Comparison of ENCODE assay signal across 8 cellular contexts in the genomic region with DNA sequence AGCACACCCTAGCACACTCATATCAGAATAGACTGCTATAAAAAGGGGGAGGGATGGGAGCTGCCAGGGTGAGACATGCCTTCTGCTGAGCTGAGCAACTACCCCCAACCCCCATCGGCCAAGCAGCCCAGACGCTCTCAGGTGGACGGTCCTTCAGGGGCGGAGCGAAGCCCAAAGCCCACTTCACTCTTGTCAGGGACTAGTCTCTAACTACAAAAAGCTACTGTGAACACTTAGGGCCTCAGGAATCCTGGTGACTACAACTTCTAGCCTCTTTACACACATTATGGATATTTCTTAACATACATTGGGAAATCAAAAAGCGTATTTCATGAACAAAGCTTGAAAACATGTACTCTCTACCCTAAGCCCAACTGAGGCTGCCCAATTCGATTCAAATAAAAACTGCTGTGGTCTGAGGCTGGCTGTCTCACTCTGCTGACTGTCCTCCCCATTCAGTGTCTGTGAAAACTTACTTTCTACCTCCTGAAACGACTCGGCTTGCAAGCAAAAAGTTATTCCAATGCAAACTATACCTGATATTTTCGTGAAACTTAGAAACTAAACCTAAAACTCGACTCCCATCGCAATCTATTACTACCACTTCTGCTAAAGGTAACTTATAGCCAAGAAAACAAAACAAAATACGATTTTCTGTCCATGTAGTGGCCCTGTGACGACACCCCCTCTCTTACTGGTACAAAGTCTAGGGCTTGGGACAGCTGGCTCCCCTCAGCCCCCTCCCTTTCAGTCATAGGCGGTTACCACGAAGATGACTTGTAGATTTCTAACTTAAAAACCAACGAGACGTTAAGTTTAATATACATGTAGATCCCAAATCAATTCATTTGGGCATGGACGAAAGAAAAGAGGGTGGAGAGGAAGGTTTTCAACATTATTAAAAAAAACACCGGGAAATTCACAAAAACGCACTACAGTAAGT. TPM values are rescaled to one million over a fixed set of nuclear protein-coding genes. Genes with fewer than 3 reads are reported as not detected.
DNase-seq lines count a peak whose midpoint lies in the region; ATAC-seq, FAIRE-seq and TF ChIP-seq lines count a peak whose summit lies in the region.

No MANE protein-coding gene starts in this region.

- in situ Hi-C loops in HepG2 (cut with HindIII; ENCODE audit: extremely low pct_ligation_motif_present, low pct_unique_long_range_greater_than_20kb): loop anchor here (5.0 kb wide), 1 partner anchor 100 kb away; no protein-coding TSS in a partner anchor

- H3K23me2 ChIP-seq in H9 (ENCODE audit: insufficient read length, low read depth, low read length, poor library complexity, severe bottlenecking): peaks cover 18% of the 10 kb centered on the region

- H3K4me1 ChIP-seq in H9 (ENCODE audit: insufficient read depth, low read length) (peaks cover 2% of the 10 kb centered on the region; the same call in 1 of the 2 replicates), Peyer's patch (peaks cover 0 to 37% (median 8%) of the 10 kb centered on the region in 4 donors), HepG2 (ENCODE audit: insufficient read depth, low read length) (peaks cover 71% of the 10 kb centered on the region)

- CTCF ChIA-PET in HepG2 (lab: Yijun Ruan, JAX; ENCODE audit: low intra/inter-chr PET ratio, low total read pairs): interaction anchor here (1.2 kb wide), 1 partner anchor 179 kb away, joined by 3 read pairs; no protein-coding TSS in a partner anchor

- no peak overlapping the region for H4K91ac ChIP-seq in H9 (ENCODE audit: insufficient read length, low read depth, low read length)

- TF ChIP-seq POLR2A in Peyer's patch (IDR thresholded peaks at IDR 0.05) (peak; percentile 29 to 59), HepG2 (IDR thresholded peaks at IDR 0.05; ENCODE audit: insufficient read depth in 1 of 2, low read depth in 2 of 2, low read length in 2 of 2) (no peak; a peak in 1 of 4 replicates)

- no peak overlapping the region for H2BK12ac ChIP-seq in H9 (ENCODE audit: insufficient read length, low read depth, low read length)

- H3K4me3 Mint-ChIP-seq in H9: peak overlapping the region; percentile 80 to 86

- no peak overlapping the region for H2BK5ac ChIP-seq in H9 (ENCODE audit: insufficient read length, low read length)

- no peaks in the 10 kb centered on the region for H3K79me1 ChIP-seq in H9 (ENCODE audit: insufficient read depth, low read depth, low read length, poor library complexity, severe bottlenecking)

- H3K23ac ChIP-seq in H9 (ENCODE audit: insufficient read length, low read depth, low read length): no peak overlapping the region

- H3K27ac ChIP-seq in H9 (ENCODE audit: insufficient read length, low read depth, low read length): no peak overlapping the region
- H3K27ac ChIP-seq in Peyer's patch: peak overlapping the region; percentile 95 to 100 (median 100)
- peak overlapping the region; percentile 96 for H3K27ac ChIP-seq in HepG2 (ENCODE audit: extremely low read length, insufficient read depth, low read length)

- POLR2A ChIA-PET in HepG2 (lab: Yijun Ruan, JAX): interaction anchor here (1.0 to 9.0 kb wide), 24 partner anchors 8 to 629 kb away, joined by 3 to 282 read pairs (median 7); a partner anchor contains a TSS

- H2BK15ac ChIP-seq in H9 (ENCODE audit: low read depth, low read length): no peak overlapping the region

- FAIRE-seq in bronchial epithelial cell (lab: Jason Lieb, UNC) (no peak), HepG2 (lab: Jason Lieb, UNC) (no peak)

- TSS peak; percentile 50 for BruUV-seq in HepG2 (replicated peaks; lab: Mats Ljungman, UMichigan)

- ATAC-seq in HepG2 (peak; percentile 22), HG02938 (IDR thresholded peaks at IDR 0.05; ENCODE audit: unreplicated experiment) (no peak)

- H3K27me3 ChIP-seq in H9 (ENCODE audit: insufficient read depth, low read length): no peaks in the 10 kb centered on the region; the same call in 1 of the 2 replicates
- no peaks in the 10 kb centered on the region for H3K27me3 ChIP-seq in Peyer's patch
- no peaks in the 10 kb centered on the region for H3K27me3 ChIP-seq in bronchial epithelial cell (ENCODE audit: control insufficient read depth, insufficient read depth, low read length)
- no peaks in the 10 kb centered on the region; a peak in 1 of 5 replicates for H3K27me3 ChIP-seq in HepG2 (ENCODE audit: control insufficient read depth in 1 of 2, insufficient read depth in 2 of 2, low read length in 2 of 2)

- H3K9me3 Mint-ChIP-seq in H9: no peaks in the 10 kb centered on the region

- H3K27ac Mint-ChIP-seq in H9: peak overlapping the region in 2 of 3 experiments; percentile 2 to 92; a peak in 3 of 7 replicates

- H3K27me3 Mint-ChIP-seq in H9 (ENCODE audit: low read depth): peaks cover 49% of the 10 kb centered on the region

- no peaks in the 10 kb centered on the region for H3K9me3 ChIP-seq in H9 (ENCODE audit: control insufficient read depth, low read depth, low read length)
- no peaks in the 10 kb centered on the region for H3K9me3 ChIP-seq in Peyer's patch
- H3K9me3 ChIP-seq in HepG2 (ENCODE audit: low read length): no peaks in the 10 kb centered on the region

- TF ChIP-seq EP300 in HepG2 (IDR thresholded peaks at IDR 0.05; ENCODE audit: low read depth in 2 of 2, low read length in 2 of 2): 0 out of 4 replicates have a peak, but pooled peaks of 1 of the 2 experiments have one; percentile 28
- TF ChIP-seq EP300 in HepG2 (CRISPR knock-in tag; IDR thresholded peaks at IDR 0.05; ENCODE audit: borderline replicate concordance): no peak

- H3K4ac ChIP-seq in H9 (ENCODE audit: low read depth, low read length): no peak overlapping the region

- no peak overlapping the region for H4K5ac ChIP-seq in H9 (ENCODE audit: insufficient read length, low read depth, low read length)

- H3K4me2 ChIP-seq in H9 (ENCODE audit: insufficient read depth, insufficient read length, low read length): peak overlapping the region; percentile 85
- peak overlapping the region; percentile 80 for H3K4me2 ChIP-seq in HepG2 (ENCODE audit: low read depth, low read length)

- no peak overlapping the region for H3K56ac ChIP-seq in H9 (ENCODE audit: insufficient read length, low read depth, low read length)

- peak overlapping the region; percentile 89 for H3K4me3 ChIP-seq in AG09309 (ENCODE audit: control insufficient read depth, low read depth, low read length)
- H3K4me3 ChIP-seq in Peyer's patch: peak overlapping the region; percentile 83 to 98 (median 94)
- H3K4me3 ChIP-seq in bronchial epithelial cell (ENCODE audit: low read depth, low read length): peak overlapping the region; percentile 90
- peak overlapping the region; percentile 86 to 89 (median 88) for H3K4me3 ChIP-seq in HepG2 (replicated peaks in 1 of 3; ENCODE audit: insufficient read depth in 1 of 3, low read depth in 2 of 3, low read length in 3 of 3)

- H3K36me3 ChIP-seq in Peyer's patch (no peaks in the 10 kb centered on the region), bronchial epithelial cell (ENCODE audit: control insufficient read depth, insufficient read depth, low read length) (no peaks in the 10 kb centered on the region), HepG2 (replicated peaks in 1 of 2; ENCODE audit: control insufficient read depth in 1 of 2, insufficient read depth in 2 of 2, low read length in 2 of 2) (no peaks in the 10 kb centered on the region)

- H2BK120ac ChIP-seq in H9 (ENCODE audit: low read depth, low read length, poor library complexity, severe bottlenecking): no peak overlapping the region

- no peak overlapping the region for H2AK5ac ChIP-seq in H9 (ENCODE audit: insufficient read length, low read length)

- H2AFZ ChIP-seq in H9 (ENCODE audit: low read length): no peak overlapping the region
- H2AFZ ChIP-seq in HepG2 (ENCODE audit: low read length): no peak overlapping the region

- peak overlapping the region; percentile 18 for H3K9ac ChIP-seq in H9 (ENCODE audit: extremely low read depth, insufficient read length, low read length)
- H3K9ac ChIP-seq in HepG2 (ENCODE audit: insufficient read depth, low read depth, low read length): peak overlapping the region; percentile 92

- H3K36me3 Mint-ChIP-seq in H9 (ENCODE audit: insufficient read depth in 1 of 3, low read depth in 3 of 3): no peaks in the 10 kb centered on the region

- TF ChIP-seq CTCF in AG09309 (IDR thresholded peaks at IDR 0.05; ENCODE audit: control insufficient read depth, insufficient read depth, low read depth, low read length, missing control alignments): no peak
- no peak for TF ChIP-seq CTCF in H9 (conservative IDR thresholded peaks at IDR 0.05)
- no peak for TF ChIP-seq CTCF in Peyer's patch (IDR thresholded peaks at IDR 0.05)
- no peak for TF ChIP-seq CTCF in bronchial epithelial cell (IDR thresholded peaks at IDR 0.05; ENCODE audit: insufficient read depth, low read length, severe bottlenecking)
- TF ChIP-seq CTCF in HepG2 (CRISPR knock-in tag; IDR thresholded peaks at IDR 0.05): no peak

- intact Hi-C loops in HepG2 (cut with micrococcal nuclease; ENCODE audit: unreplicated experiment): loop anchor here (5.0 kb wide), 2 partner anchors 35 to 130 kb away; a partner anchor contains a TSS

- peaks cover 37 to 41% of the 10 kb centered on the region in 2 experiments for H3K4me1 Mint-ChIP-seq in H9

- no peak overlapping the region for H3K18ac ChIP-seq in H9 (ENCODE audit: insufficient read length, low read depth, low read length)

- H4K8ac ChIP-seq in H9 (replicated peaks; ENCODE audit: insufficient read length, low read depth, low read length): no peak overlapping the region

- no peak overlapping the region for H2BK20ac ChIP-seq in H9 (ENCODE audit: low read depth, low read length, poor library complexity, severe bottlenecking)

- H3T11ph ChIP-seq in H9 (ENCODE audit: low read length): no peak overlapping the region

- WGBS in H9 (ENCODE audit: extremely low coverage, insufficient read length, low lambda C conversion rate): no CpG with 5 or more reads among the region's 21 CpGs
- under 1% methylated on average over 21 of the region's 21 CpGs for WGBS in HepG2 (ENCODE audit: low lambda C conversion rate)

- DNase-seq in AG09309 (ENCODE audit: low read depth) (peak; percentile 62), H9 (no peak), Peyer's patch (peak in 2 of 3 donors; percentile 69 to 71), bronchial epithelial cell (ENCODE audit: low read depth) (peak; percentile 70), HepG2 (ENCODE audit: low spot score) (peak; percentile 67), superior temporal gyrus (ENCODE audit: extremely low spot score) (peak; percentile 67), cortex of kidney (lab: John Stamatoyannopoulos, UW) (no peak)

- H3K14ac ChIP-seq in H9 (ENCODE audit: insufficient read depth, low read length): no peak overlapping the region

- H4K20me1 ChIP-seq in H9 (ENCODE audit: control insufficient read depth, insufficient read depth, insufficient read length): no peaks in the 10 kb centered on the region
- peaks cover 53% of the 10 kb centered on the region for H4K20me1 ChIP-seq in HepG2 (ENCODE audit: insufficient read depth, low read length)

- 0 out of 2 replicates have a peak, but pooled peaks cover 3% of the 10 kb centered on the region for H3K79me2 ChIP-seq in H9 (ENCODE audit: insufficient read depth, low read length)
- H3K79me2 ChIP-seq in HepG2 (ENCODE audit: insufficient read depth, low read length): peaks cover 63% of the 10 kb centered on the region

- no peak for TF ChIP-seq RAD21 in HepG2 (CRISPR knock-in tag; IDR thresholded peaks at IDR 0.05)

RNA-seq across cellular contexts. Expression of a gene that starts 1.2 kb away (rescaled TPM):
- total RNA-seq in H9 (2021) (3.5 and 3.7 TPM in 2 replicates), Peyer's patch (10 to 100 TPM in 1 of 4 donors, 1 to 10 TPM in 3; 8.7 to 10.3 (median 9.8) TPM), bronchial epithelial cell (4.2 and 9.0 TPM in 2 replicates), HepG2 (2016; rRNA removed; fragmentation: Illumina TruSeq; extraction: Trizol) (6.7 and 11.8 TPM in 2 replicates)
- 1.4 and 1.5 TPM in 2 replicates for total RNA-seq in HepG2 (2016; cell fraction: cytosol; rRNA removed; fragmentation: Illumina TruSeq; extraction: Trizol; ENCODE audit: low read depth)
- 6.7 and 10.6 TPM in 2 replicates for total RNA-seq in HepG2 (2016; cell fraction: insoluble cytoplasmic fraction; rRNA removed; fragmentation: Illumina TruSeq; extraction: Trizol)
- total RNA-seq in HepG2 (2016; cell fraction: membrane; rRNA removed; fragmentation: Illumina TruSeq; extraction: Trizol): 7.8 and 8.3 TPM in 2 replicates
- total RNA-seq in HepG2 (2016; cell fraction: nucleus; rRNA removed; fragmentation: Illumina TruSeq; extraction: Trizol): 14.3 and 14.5 TPM in 2 replicates
- 22.6 and 23.5 TPM in 2 replicates for polyA plus RNA-seq in HepG2 (2011; rRNA removed)
- polyA plus RNA-seq in HepG2 (2011; cell fraction: cytosol; rRNA removed): 18.0 and 25.0 TPM in 2 replicates
- polyA plus RNA-seq in HepG2 (2011; cell fraction: nucleus; rRNA removed): 19.6 and 25.0 TPM in 2 replicates
- 42.6 and 46.2 TPM in 2 replicates for polyA plus RNA-seq in HepG2 (2012)
- polyA plus RNA-seq in HepG2 (2016; cell fraction: cytosol; fragmentation: Illumina TruSeq; extraction: Trizol; ENCODE audit: low read depth): 1.8 and 2.6 TPM in 2 replicates
- polyA plus RNA-seq in HepG2 (2016; cell fraction: insoluble cytoplasmic fraction; fragmentation: Illumina TruSeq; extraction: Trizol; ENCODE audit: low read depth): 15.8 and 17.6 TPM in 2 replicates
- polyA plus RNA-seq in HepG2 (2016; cell fraction: membrane; fragmentation: Illumina TruSeq; extraction: Trizol; ENCODE audit: low read depth): 6.6 and 6.8 TPM in 2 replicates
- polyA plus RNA-seq in HepG2 (2016; cell fraction: nucleus; fragmentation: Illumina TruSeq; extraction: Trizol; ENCODE audit: insufficient read depth, low read depth): 25.6 and 26.8 TPM in 2 replicates
- polyA minus RNA-seq in HepG2 (2011; rRNA and poly(A)+ RNA removed; ENCODE audit: low replicate concordance): 7.6 and 39.9 TPM in 2 replicates
- polyA minus RNA-seq in HepG2 (2011; cell fraction: cytosol; rRNA and poly(A)+ RNA removed): 37.8 and 40.2 TPM in 2 replicates
- 37.5 and 39.7 TPM in 2 replicates for polyA minus RNA-seq in HepG2 (2011; cell fraction: nucleus; rRNA and poly(A)+ RNA removed)

Comparison
In these comparisons a context has a peak if more than half of its experiments do, and no peak if none do; other contexts are left out.
1. DNase-seq: peak in AG09309 (single experiment), Peyer's patch (2 of 3), bronchial epithelial cell (single experiment), HepG2 (single experiment) and superior temporal gyrus (single experiment); none in H9 (single experiment) and cortex of kidney (single experiment).
2. POLR2A ChIP-seq: peak in Peyer's patch (2 of 2); none in HepG2 (0 of 2).
3. Peak in every context shown above with its lines, with median percentiles within 50 percentile points of each other: H3K4me3 ChIP-seq.